Comparison of ENCODE assay signal across 1 cellular context in genomic region chr14:103879570-103880333, GRCh38.
TF ChIP-seq lines count a peak whose summit lies in the region.

No MANE protein-coding gene starts in this region.

TF ChIP-seq in HepG2, 621 proteins besides CTCF, POLR2A, EP300 and RAD21 (continued from another document and continues in another):
- peak; percentile 75; the same call in 1 of the 2 replicates for TF ChIP-seq SNAPC4 (CRISPR knock-in tag; IDR thresholded peaks at IDR 0.05)
- TF ChIP-seq ZNF337 (CRISPR knock-in tag; IDR thresholded peaks at IDR 0.05; ENCODE audit: borderline replicate concordance, low read depth): no peak
- peak; percentile 20 for TF ChIP-seq RBM22 (optimal IDR thresholded peaks at IDR 0.05; ENCODE audit: low read length)
- TF ChIP-seq NRL (CRISPR knock-in tag; IDR thresholded peaks at IDR 0.05; ENCODE audit: borderline replicate concordance): peak; percentile 53; the same call in 1 of the 2 replicates
- TF ChIP-seq ZNF672 (CRISPR knock-in tag; IDR thresholded peaks at IDR 0.05): no peak
- TF ChIP-seq ZBTB34 (CRISPR knock-in tag; IDR thresholded peaks at IDR 0.05): peak; percentile 95
- no peak for TF ChIP-seq ZNF678 (CRISPR knock-in tag; IDR thresholded peaks at IDR 0.05)
- no peak for TF ChIP-seq ZNF572 (CRISPR knock-in tag; IDR thresholded peaks at IDR 0.05)
- TF ChIP-seq ZNF704 (CRISPR knock-in tag; IDR thresholded peaks at IDR 0.05; ENCODE audit: borderline replicate concordance): no peak
- no peak for TF ChIP-seq MBD4 (IDR thresholded peaks at IDR 0.05; ENCODE audit: borderline replicate concordance, low read length)
- no peak for TF ChIP-seq JDP2 (CRISPR knock-in tag; IDR thresholded peaks at IDR 0.05; ENCODE audit: borderline replicate concordance)
- TF ChIP-seq SYNCRIP (IDR thresholded peaks at IDR 0.05; ENCODE audit: insufficient read depth, low read depth, low read length): no peak
- no peak for TF ChIP-seq MTF2 (CRISPR knock-in tag; IDR thresholded peaks at IDR 0.05; ENCODE audit: borderline replicate concordance)
- no peak for TF ChIP-seq ZNF326 (CRISPR knock-in tag; IDR thresholded peaks at IDR 0.05; ENCODE audit: borderline replicate concordance)
- TF ChIP-seq DPF2 (CRISPR knock-in tag; IDR thresholded peaks at IDR 0.05; ENCODE audit: borderline replicate concordance, low read depth): peak; percentile 7; the same call in 1 of the 2 replicates
- TF ChIP-seq SIX4 (CRISPR knock-in tag; IDR thresholded peaks at IDR 0.05): no peak; the same call in 1 of the 2 replicates
- TF ChIP-seq POLR2AphosphoS5 (IDR thresholded peaks at IDR 0.05; ENCODE audit: low read depth, low read length): peak; percentile 83
- peak; percentile 81 for TF ChIP-seq HOMEZ (CRISPR knock-in tag; IDR thresholded peaks at IDR 0.05; ENCODE audit: low read depth)
- peak; percentile 57; the same call in 1 of the 2 replicates for TF ChIP-seq ARID3A (IDR thresholded peaks at IDR 0.05; ENCODE audit: low read depth, low read length)
- no peak for TF ChIP-seq PLRG1 (conservative IDR thresholded peaks at IDR 0.05)
- TF ChIP-seq ASH2L (IDR thresholded peaks at IDR 0.05; ENCODE audit: insufficient read length, low read depth, low read length): peak; percentile 81
- TF ChIP-seq ZNF75D (CRISPR knock-in tag; IDR thresholded peaks at IDR 0.05; ENCODE audit: borderline replicate concordance): no peak
- no peak for TF ChIP-seq REL (CRISPR knock-in tag; conservative IDR thresholded peaks at IDR 0.05)
- no peak; the same call in 1 of the 2 replicates for TF ChIP-seq TRAFD1 (CRISPR knock-in tag; IDR thresholded peaks at IDR 0.05; ENCODE audit: borderline replicate concordance)
- TF ChIP-seq ZNF17 (CRISPR knock-in tag; IDR thresholded peaks at IDR 0.05): no peak
- TF ChIP-seq NFATC3 (CRISPR knock-in tag; IDR thresholded peaks at IDR 0.05): no peak
- peak; percentile 39; the same call in 1 of the 2 replicates for TF ChIP-seq ZNF121 (CRISPR knock-in tag; IDR thresholded peaks at IDR 0.05)
- peak; percentile 47; the same call in 1 of the 2 replicates for TF ChIP-seq ZNF691 (CRISPR knock-in tag; IDR thresholded peaks at IDR 0.05; ENCODE audit: borderline replicate concordance, low read depth)
- no peak for TF ChIP-seq JARID2 (CRISPR knock-in tag; IDR thresholded peaks at IDR 0.05; ENCODE audit: insufficient replicate concordance)
- no peak for TF ChIP-seq SOX6 (IDR thresholded peaks at IDR 0.05)
- peak; percentile 94 for TF ChIP-seq SOX6 (CRISPR knock-in tag; IDR thresholded peaks at IDR 0.05)
- TF ChIP-seq MNT (IDR thresholded peaks at IDR 0.05): no peak
- peak; percentile 97 for TF ChIP-seq ZNF281 (CRISPR knock-in tag; IDR thresholded peaks at IDR 0.05; ENCODE audit: borderline replicate concordance)
- TF ChIP-seq SNAI1 (CRISPR knock-in tag; IDR thresholded peaks at IDR 0.05; ENCODE audit: borderline replicate concordance): 0 out of 2 replicates have a peak, but pooled peaks have one; percentile 27
- TF ChIP-seq TOE1 (CRISPR knock-in tag; IDR thresholded peaks at IDR 0.05): no peak
- no peak for TF ChIP-seq AGO1 (IDR thresholded peaks at IDR 0.05; ENCODE audit: low read depth, low read length, poor library complexity, severe bottlenecking)
- TF ChIP-seq PBX2 (CRISPR knock-in tag; IDR thresholded peaks at IDR 0.05): 0 out of 2 replicates have a peak, but pooled peaks have one; percentile 14
